Comparison of ENCODE assay signal across 16 cellular contexts in the genomic region with DNA sequence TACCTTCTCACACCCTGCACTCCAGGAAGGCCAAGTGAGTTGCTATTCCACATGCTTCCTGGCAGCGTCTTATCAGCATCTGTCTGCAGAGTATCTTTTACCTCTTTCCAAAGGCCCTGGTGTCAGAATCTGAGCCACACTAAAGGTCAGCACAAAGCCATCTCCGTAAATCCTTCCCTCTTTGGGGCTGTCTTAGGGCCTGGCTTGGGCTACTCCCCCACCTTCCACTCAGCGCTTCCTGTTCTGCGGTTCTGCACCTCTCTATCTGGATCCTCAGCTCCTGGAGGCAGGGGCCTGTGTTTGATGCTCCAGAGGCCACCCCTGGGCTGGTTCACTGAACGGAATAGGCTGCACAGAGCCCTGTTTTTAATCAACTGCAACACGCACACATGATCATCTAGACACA.
DNase-seq lines count a peak whose midpoint lies in the region; ATAC-seq and TF ChIP-seq lines count a peak whose summit lies in the region.
"Had no signal": no experiment of that assay in that cellular context is flagged by ENCODE, and none has a peak within 500 bp of the region (broad histone marks: within the 10 kb centered on the region; RNA-seq: fewer than 3 reads in every experiment).

No MANE protein-coding gene starts in this region.

- peaks cover 24% of the 10 kb centered on the region for H3K9me3 Mint-ChIP-seq in endodermal cell

- H3K27me3 ChIP-seq in endodermal cell (ENCODE audit: control insufficient read depth, insufficient read depth, low read length, poor library complexity, severe bottlenecking): no peaks in the 10 kb centered on the region
- no peaks in the 10 kb centered on the region for H3K27me3 ChIP-seq in psoas muscle (ENCODE audit: insufficient read depth in 3 of 3, low read length in 2 of 3)
- H3K27me3 ChIP-seq: stomach, vagina had no signal

- peaks cover 45% of the 10 kb centered on the region for H3K36me3 Mint-ChIP-seq in endodermal cell (ENCODE audit: low read depth)

- intact Hi-C loops in psoas muscle (cut with DNase I): no loop called here

- TF ChIP-seq CTCF in endodermal cell (conservative IDR thresholded peaks at IDR 0.05): no peak
- no peak for TF ChIP-seq CTCF in psoas muscle (IDR thresholded peaks at IDR 0.05)

- H3K9ac ChIP-seq in SK-N-MC (ENCODE audit: insufficient read length): no peak overlapping the region
- no peak overlapping the region for H3K9ac ChIP-seq in endodermal cell (ENCODE audit: extremely low read depth, low read length, poor library complexity, severe bottlenecking)

- peaks cover 4% of the 10 kb centered on the region for H3K4me1 Mint-ChIP-seq in endodermal cell

- H3K27me3 Mint-ChIP-seq in endodermal cell (ENCODE audit: insufficient read depth): peaks cover 11% of the 10 kb centered on the region

- H3K4me3 ChIP-seq in SK-N-MC: no peak overlapping the region
- no peak overlapping the region for H3K4me3 ChIP-seq in endodermal cell (ENCODE audit: low read length)
- no peak overlapping the region for H3K4me3 ChIP-seq in psoas muscle
- H3K4me3 ChIP-seq: stomach, vagina had no signal

- 89 to 96% methylated on average over 4 to 6 of the region's 6 CpGs for WGBS in endodermal cell (ENCODE audit: insufficient coverage in 1 of 2, insufficient read length in 1 of 2), 2 experiments
- 48 to 52% (median 48%) methylated on average over 6 of the region's 6 CpGs for WGBS in psoas muscle, 3 donors

- ATAC-seq in GM18511 (IDR thresholded peaks at IDR 0.05; ENCODE audit: unreplicated experiment): peak; percentile 53
- peak in 3 of 4 donors; percentile 15 to 37 (median 33) for ATAC-seq in psoas muscle

- H3K9me3 ChIP-seq in SK-N-MC (ENCODE audit: low read depth, low read length) (no peaks in the 10 kb centered on the region), endodermal cell (ENCODE audit: control insufficient read depth, low read length) (peaks cover 9% of the 10 kb centered on the region), psoas muscle (peaks cover 11% of the 10 kb centered on the region)

- H3K4me1 ChIP-seq in endodermal cell (ENCODE audit: control insufficient read depth, insufficient read depth, low read length) (no peaks in the 10 kb centered on the region), psoas muscle (no peaks in the 10 kb centered on the region)
- H3K4me1 ChIP-seq: stomach, vagina had no signal

- peak overlapping the region; percentile 26 for H3K27ac Mint-ChIP-seq in endodermal cell
- H3K27ac Mint-ChIP-seq: progenitor cell of endocrine pancreas had no signal

- no peak overlapping the region for H3K4me3 Mint-ChIP-seq in endodermal cell

- peak; percentile 26 for DNase-seq in SK-N-MC (ENCODE audit: low read depth, low spot score)
- no peak for DNase-seq in endodermal cell
- no peak for DNase-seq in psoas muscle
- no peak for DNase-seq in globus pallidus (ENCODE audit: low spot score)
- DNase-seq in HT-29 (ENCODE audit: low spot score): no peak
- DNase-seq in COR-L47 (lab: John Stamatoyannopoulos, UW): no peak
- DNase-seq: activated CD4-positive, CD25-positive, alpha-beta regulatory T cell treated with anti-CD3 and anti-CD28 coated beads, Interleukin-2, amount 50 U/mL, for 72 hours; EL; kidney; NCI-H1436; stimulated activated CD4-positive, alpha-beta T cell treated with anti-CD3 and anti-CD28 coated beads, Interleukin-12 subunit alpha, Interleukin-12 subunit beta, amount 100 ng/mL, for 4 hours; stomach had no signal

- H3K36me3 ChIP-seq in SK-N-MC (ENCODE audit: insufficient read depth, low read length): peaks cover 6% of the 10 kb centered on the region; the same call in 1 of the 2 replicates
- peaks cover 25% of the 10 kb centered on the region for H3K36me3 ChIP-seq in endodermal cell (ENCODE audit: control insufficient read depth, insufficient read depth, low read length)
- H3K36me3 ChIP-seq in psoas muscle (ENCODE audit: insufficient read depth in 1 of 2, low read depth in 1 of 2): peaks cover 0 to 13% of the 10 kb centered on the region in 2 donors
- H3K36me3 ChIP-seq: vagina had no signal

- H3K27ac ChIP-seq in SK-N-MC (no peak overlapping the region), endodermal cell (ENCODE audit: low read depth, low read length) (no peak overlapping the region), psoas muscle (no peak overlapping the region)
- H3K27ac ChIP-seq: C4-2B, stomach, vagina had no signal
